15 cellular contexts compared by ENCODE assay signal in the genomic region with DNA sequence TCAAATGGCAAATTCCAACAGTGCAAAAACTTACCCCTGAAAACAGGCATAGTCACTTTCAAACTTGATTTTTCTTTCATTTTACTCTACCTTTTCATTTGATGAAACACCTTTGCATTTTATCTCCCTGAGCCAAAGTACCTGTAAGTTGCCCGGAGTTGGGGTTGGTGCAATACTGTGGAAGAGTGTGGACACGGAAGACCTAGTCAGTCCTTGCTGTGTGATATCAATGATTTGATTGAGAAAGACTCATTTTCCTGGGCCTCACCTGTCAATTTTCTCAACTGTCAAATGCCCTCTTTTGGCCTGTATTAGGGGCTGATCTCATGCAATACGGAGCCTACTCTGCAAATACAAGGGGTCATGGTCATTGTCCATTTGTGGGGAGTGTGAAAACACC. TPM values are rescaled to one million over a fixed set of nuclear protein-coding genes. Genes with fewer than 3 reads are reported as not detected.
DNase-seq lines count a peak whose midpoint lies in the region; ATAC-seq, FAIRE-seq and TF ChIP-seq lines count a peak whose summit lies in the region.
"Had no signal": no experiment of that assay in that cellular context is flagged by ENCODE, and none has a peak within 500 bp of the region (broad histone marks: within the 10 kb centered on the region; RNA-seq: fewer than 3 reads in every experiment).

No MANE protein-coding gene starts in this region.

- H3K4me3 ChIP-seq in liver (ENCODE audit: low read depth in 1 of 3, low read length in 3 of 3) (no peak overlapping the region), HepG2 (replicated peaks in 1 of 3; ENCODE audit: insufficient read depth in 1 of 3, low read depth in 2 of 3, low read length in 3 of 3) (no peak overlapping the region), Panc1 (ENCODE audit: low read depth in 2 of 2, low read length in 2 of 2) (no peak overlapping the region), thymus (ENCODE audit: low read length) (no peak overlapping the region)
- H3K4me3 ChIP-seq in effector memory CD4-positive, alpha-beta T cell (ENCODE audit: insufficient read depth, low read depth, low read length, poor library complexity, severe bottlenecking): no peak overlapping the region
- H3K4me3 ChIP-seq: cardiac muscle cell, HAP-1, smooth muscle cell had no signal

- TF ChIP-seq EP300 in HepG2 (IDR thresholded peaks at IDR 0.05; ENCODE audit: low read depth in 2 of 2, low read length in 2 of 2) (no peak), HepG2 (CRISPR knock-in tag; IDR thresholded peaks at IDR 0.05; ENCODE audit: borderline replicate concordance) (no peak)

- BruUV-seq in HepG2 (replicated peaks; lab: Mats Ljungman, UMichigan) (no TSS peak), Panc1 (replicated peaks; lab: Mats Ljungman, UMichigan) (no TSS peak)

- POLR2A ChIA-PET in HepG2 (lab: Yijun Ruan, JAX): no interaction called here
- POLR2A ChIA-PET in Panc1 (lab: Charles Lee): no interaction called here

- no peaks in the 10 kb centered on the region for H3K9me3 ChIP-seq in liver (ENCODE audit: control insufficient read depth in 4 of 4, low read length in 3 of 4)
- no peaks in the 10 kb centered on the region for H3K9me3 ChIP-seq in HepG2 (ENCODE audit: low read length)
- H3K9me3 ChIP-seq in Panc1 (ENCODE audit: control insufficient read depth, insufficient read depth, low read depth, low read length): no peaks in the 10 kb centered on the region
- H3K9me3 ChIP-seq in effector memory CD4-positive, alpha-beta T cell (ENCODE audit: control insufficient read depth, low read length): no peaks in the 10 kb centered on the region
- H3K9me3 ChIP-seq in thymus (ENCODE audit: control insufficient read depth): no peaks in the 10 kb centered on the region
- H3K9me3 ChIP-seq: HAP-1 had no signal

- peaks cover 14 to 27% (median 16%) of the 10 kb centered on the region in 4 donors for H3K4me1 ChIP-seq in liver (ENCODE audit: control insufficient read depth in 4 of 4, insufficient read depth in 4 of 4, low read length in 3 of 4)
- peaks cover 20% of the 10 kb centered on the region for H3K4me1 ChIP-seq in HepG2 (ENCODE audit: insufficient read depth, low read length)
- H3K4me1 ChIP-seq in Panc1 (ENCODE audit: control insufficient read depth, insufficient read depth, low read length): peaks cover 12% of the 10 kb centered on the region
- H3K4me1 ChIP-seq in effector memory CD4-positive, alpha-beta T cell (ENCODE audit: control insufficient read depth, insufficient read depth, low read length, poor library complexity, severe bottlenecking): peaks cover 14% of the 10 kb centered on the region
- H3K4me1 ChIP-seq in thymus (ENCODE audit: control insufficient read depth, insufficient read depth, low read length): peaks cover 13% of the 10 kb centered on the region

- TF ChIP-seq CTCF in liver (IDR thresholded peaks at IDR 0.05; ENCODE audit: low read depth, low read length, missing input control): no peak
- TF ChIP-seq CTCF in HepG2 (CRISPR knock-in tag; IDR thresholded peaks at IDR 0.05): no peak
- no peak for TF ChIP-seq CTCF in Panc1 (IDR thresholded peaks at IDR 0.05)

- no peak overlapping the region for H2AFZ ChIP-seq in HepG2 (ENCODE audit: low read length)

- H3K27me3 ChIP-seq in liver (ENCODE audit: control insufficient read depth in 4 of 4, insufficient read depth in 4 of 4, low read length in 3 of 4) (no peaks in the 10 kb centered on the region), HepG2 (ENCODE audit: control insufficient read depth in 1 of 2, insufficient read depth in 2 of 2, low read length in 2 of 2) (no peaks in the 10 kb centered on the region), Panc1 (ENCODE audit: control insufficient read depth, insufficient read depth, low read length) (no peaks in the 10 kb centered on the region), thymus (ENCODE audit: control insufficient read depth, insufficient read depth) (no peaks in the 10 kb centered on the region)
- H3K27me3 ChIP-seq in effector memory CD4-positive, alpha-beta T cell (replicated peaks; ENCODE audit: control insufficient read depth, insufficient read depth, low read length, poor library complexity, severe bottlenecking): no peaks in the 10 kb centered on the region
- H3K27me3 ChIP-seq: cardiac muscle cell had no signal

- no peak overlapping the region for H3K4me2 ChIP-seq in HepG2 (ENCODE audit: low read depth, low read length)
- H3K4me2 ChIP-seq: smooth muscle cell had no signal

- peak overlapping the region in 1 of 2 donors; percentile 30 for H3K27ac ChIP-seq in liver (ENCODE audit: low read depth in 1 of 2, low read length in 2 of 2)
- H3K27ac ChIP-seq in HepG2 (ENCODE audit: extremely low read length, insufficient read depth, low read length): no peak overlapping the region
- peak overlapping the region; percentile 44 for H3K27ac ChIP-seq in Panc1 (ENCODE audit: low read length)
- H3K27ac ChIP-seq in effector memory CD4-positive, alpha-beta T cell (ENCODE audit: insufficient read depth, low read length, poor library complexity, severe bottlenecking): peak overlapping the region; percentile 20
- peak overlapping the region; percentile 33 for H3K27ac ChIP-seq in thymus (ENCODE audit: low read depth)

- H4K20me1 ChIP-seq in HepG2 (ENCODE audit: insufficient read depth, low read length): no peaks in the 10 kb centered on the region

- TF ChIP-seq POLR2A in HepG2 (IDR thresholded peaks at IDR 0.05; ENCODE audit: insufficient read depth in 1 of 2, low read depth in 2 of 2, low read length in 2 of 2): no peak

- TF ChIP-seq RAD21 in liver (IDR thresholded peaks at IDR 0.05) (no peak), HepG2 (CRISPR knock-in tag; IDR thresholded peaks at IDR 0.05) (no peak)

- H3K36me3 ChIP-seq in liver (ENCODE audit: control insufficient read depth in 4 of 4, insufficient read depth in 3 of 4, low read depth in 1 of 4, low read length in 3 of 4) (no peaks in the 10 kb centered on the region), HepG2 (replicated peaks in 1 of 2; ENCODE audit: control insufficient read depth in 1 of 2, insufficient read depth in 2 of 2, low read length in 2 of 2) (no peaks in the 10 kb centered on the region), Panc1 (ENCODE audit: control insufficient read depth, insufficient read depth, low read length) (no peaks in the 10 kb centered on the region), thymus (ENCODE audit: control insufficient read depth, insufficient read depth) (peaks cover 6% of the 10 kb centered on the region)
- peaks cover 3% of the 10 kb centered on the region for H3K36me3 ChIP-seq in effector memory CD4-positive, alpha-beta T cell (ENCODE audit: control insufficient read depth, insufficient read depth, low read length)
- H3K36me3 ChIP-seq: cardiac muscle cell, HAP-1 had no signal

- CTCF ChIA-PET in HepG2 (lab: Yijun Ruan, JAX; ENCODE audit: low intra/inter-chr PET ratio, low total read pairs) (no interaction called here), Panc1 (lab: Charles Lee) (no interaction called here)

- intact Hi-C loops in HepG2 (cut with micrococcal nuclease; ENCODE audit: unreplicated experiment): no loop called here
- intact Hi-C loops in Panc1 (cut with micrococcal nuclease; ENCODE audit: unreplicated experiment): no loop called here

- H3K9ac ChIP-seq in liver (ENCODE audit: low read depth in 1 of 2, low read length in 2 of 2) (no peak overlapping the region), HepG2 (ENCODE audit: insufficient read depth, low read depth, low read length) (no peak overlapping the region)

- in situ Hi-C loops in HepG2 (cut with HindIII; ENCODE audit: extremely low pct_ligation_motif_present, low pct_unique_long_range_greater_than_20kb) (no loop called here), Panc1 (cut with HindIII; ENCODE audit: low pct_unique_long_range_greater_than_20kb, low sequenced_read_pairs) (no loop called here)

- ATAC-seq in HepG2: no peak
- ATAC-seq in Panc1: peak; percentile 48; the same call in 1 of the 2 replicates
- no peak for ATAC-seq in HG03097 (IDR thresholded peaks at IDR 0.05; ENCODE audit: low FRiP score, unreplicated experiment)
- no peak for ATAC-seq in HG03432 (IDR thresholded peaks at IDR 0.05; ENCODE audit: unreplicated experiment)

- no peak for DNase-seq in HepG2 (ENCODE audit: low spot score)
- DNase-seq in Panc1 (ENCODE audit: low read depth, low spot score): no peak
- DNase-seq in effector memory CD4-positive, alpha-beta T cell: no peak
- DNase-seq: DMS53, left colon, NCI-H226, T-helper 9 cell had no signal

- no peaks in the 10 kb centered on the region for H3K79me2 ChIP-seq in HepG2 (ENCODE audit: insufficient read depth, low read length)

- no peak for FAIRE-seq in HepG2 (lab: Jason Lieb, UNC)
- FAIRE-seq: GM18507 had no signal

- 39% methylated on average over 3 of the region's 3 CpGs for WGBS in liver
- WGBS in HepG2 (ENCODE audit: low lambda C conversion rate): 42% methylated on average over 3 of the region's 3 CpGs
- WGBS in thymus: 97% methylated on average over 3 of the region's 3 CpGs

RNA-seq across cellular contexts. Expression of a gene that starts 22.6 kb away (rescaled TPM):
- total RNA-seq in liver (10 to 100 TPM in 1 of 2 donors, 1 to 10 TPM in 1; 2.3 to 10.2 TPM), HepG2 (2016; rRNA removed; fragmentation: Illumina TruSeq; extraction: Trizol) (3.7 and 4.1 TPM in 2 replicates), Panc1 (2021; ENCODE audit: unreplicated experiment) (20.8 TPM)
- polyA plus RNA-seq in liver (1 to 10 TPM; 3.5 to 7.9 TPM), HepG2 (2011; rRNA removed) (3.8 and 5.7 TPM in 2 replicates), thymus (27.0 TPM)
- 2.6 and 3.8 TPM in 2 replicates for total RNA-seq in HepG2 (2016; cell fraction: cytosol; rRNA removed; fragmentation: Illumina TruSeq; extraction: Trizol; ENCODE audit: low read depth)
- 3.1 and 4.2 TPM in 2 replicates for total RNA-seq in HepG2 (2016; cell fraction: insoluble cytoplasmic fraction; rRNA removed; fragmentation: Illumina TruSeq; extraction: Trizol)
- total RNA-seq in HepG2 (2016; cell fraction: membrane; rRNA removed; fragmentation: Illumina TruSeq; extraction: Trizol): 5.9 and 7.2 TPM in 2 replicates
- 3.4 and 3.9 TPM in 2 replicates for total RNA-seq in HepG2 (2016; cell fraction: nucleus; rRNA removed; fragmentation: Illumina TruSeq; extraction: Trizol)
- 3.4 and 4.7 TPM in 2 replicates for polyA plus RNA-seq in HepG2 (2011; cell fraction: cytosol; rRNA removed)
- 1.5 and 1.9 TPM in 2 replicates for polyA plus RNA-seq in HepG2 (2011; cell fraction: nucleus; rRNA removed)
- polyA plus RNA-seq in HepG2 (2012): 4.6 and 6.5 TPM in 2 replicates
- polyA plus RNA-seq in HepG2 (2016; cell fraction: cytosol; fragmentation: Illumina TruSeq; extraction: Trizol; ENCODE audit: low read depth): 5.8 and 6.2 TPM in 2 replicates
- 4.8 and 6.5 TPM in 2 replicates for polyA plus RNA-seq in HepG2 (2016; cell fraction: insoluble cytoplasmic fraction; fragmentation: Illumina TruSeq; extraction: Trizol; ENCODE audit: low read depth)
- polyA plus RNA-seq in HepG2 (2016; cell fraction: membrane; fragmentation: Illumina TruSeq; extraction: Trizol; ENCODE audit: low read depth): 8.3 and 9.8 TPM in 2 replicates
- 4.8 and 6.1 TPM in 2 replicates for polyA plus RNA-seq in HepG2 (2016; cell fraction: nucleus; fragmentation: Illumina TruSeq; extraction: Trizol; ENCODE audit: insufficient read depth, low read depth)
- 2.4 and 9.2 TPM in 2 replicates for polyA minus RNA-seq in HepG2 (2011; rRNA and poly(A)+ RNA removed; ENCODE audit: low replicate concordance)
- 3.4 and 3.7 TPM in 2 replicates for polyA minus RNA-seq in HepG2 (2011; cell fraction: cytosol; rRNA and poly(A)+ RNA removed)
- 5.8 and 7.1 TPM in 2 replicates for polyA minus RNA-seq in HepG2 (2011; cell fraction: nucleus; rRNA and poly(A)+ RNA removed)
- polyA plus RNA-seq in Panc1 (2012; ENCODE audit: insufficient read length): 25.2 TPM

RNA-seq across cellular contexts. Expression of a gene that starts 33.3 kb away (rescaled TPM):
- total RNA-seq in liver (10 to 100 TPM; 17.3 to 34.0 TPM), HepG2 (2016; rRNA removed; fragmentation: Illumina TruSeq; extraction: Trizol) (71.7 and 115 TPM in 2 replicates), Panc1 (2021; ENCODE audit: unreplicated experiment) (50.2 TPM)
- polyA plus RNA-seq in liver (10 to 100 TPM; 20.8 to 30.5 TPM), HepG2 (2011; rRNA removed) (25.3 and 27.4 TPM in 2 replicates), thymus (33.7 TPM)
- total RNA-seq in HepG2 (2016; cell fraction: cytosol; rRNA removed; fragmentation: Illumina TruSeq; extraction: Trizol; ENCODE audit: low read depth): 7.4 and 12.1 TPM in 2 replicates
- 75.7 and 110 TPM in 2 replicates for total RNA-seq in HepG2 (2016; cell fraction: insoluble cytoplasmic fraction; rRNA removed; fragmentation: Illumina TruSeq; extraction: Trizol)
- total RNA-seq in HepG2 (2016; cell fraction: membrane; rRNA removed; fragmentation: Illumina TruSeq; extraction: Trizol): 18.1 and 21.0 TPM in 2 replicates
- total RNA-seq in HepG2 (2016; cell fraction: nucleus; rRNA removed; fragmentation: Illumina TruSeq; extraction: Trizol): 55.8 and 57.0 TPM in 2 replicates
- polyA plus RNA-seq in HepG2 (2011; cell fraction: cytosol; rRNA removed): 15.9 and 21.9 TPM in 2 replicates
- polyA plus RNA-seq in HepG2 (2011; cell fraction: nucleus; rRNA removed): 13.2 and 13.6 TPM in 2 replicates
- 54.8 and 61.8 TPM in 2 replicates for polyA plus RNA-seq in HepG2 (2012)
- 10.3 and 10.9 TPM in 2 replicates for polyA plus RNA-seq in HepG2 (2016; cell fraction: cytosol; fragmentation: Illumina TruSeq; extraction: Trizol; ENCODE audit: low read depth)
- polyA plus RNA-seq in HepG2 (2016; cell fraction: insoluble cytoplasmic fraction; fragmentation: Illumina TruSeq; extraction: Trizol; ENCODE audit: low read depth): 145 and 154 TPM in 2 replicates
- polyA plus RNA-seq in HepG2 (2016; cell fraction: membrane; fragmentation: Illumina TruSeq; extraction: Trizol; ENCODE audit: low read depth): 14.8 and 15.6 TPM in 2 replicates
- 77.3 and 80.9 TPM in 2 replicates for polyA plus RNA-seq in HepG2 (2016; cell fraction: nucleus; fragmentation: Illumina TruSeq; extraction: Trizol; ENCODE audit: insufficient read depth, low read depth)
- 7.5 and 11.6 TPM in 2 replicates for polyA minus RNA-seq in HepG2 (2011; rRNA and poly(A)+ RNA removed; ENCODE audit: low replicate concordance)
- polyA minus RNA-seq in HepG2 (2011; cell fraction: cytosol; rRNA and poly(A)+ RNA removed): 26.6 and 26.8 TPM in 2 replicates
- polyA minus RNA-seq in HepG2 (2011; cell fraction: nucleus; rRNA and poly(A)+ RNA removed): 50.7 and 56.8 TPM in 2 replicates
- 83.4 TPM for polyA plus RNA-seq in Panc1 (2012; ENCODE audit: insufficient read length)
